ENCODE assay signal across 9 cellular contexts in genomic region chr2:20106746-20107145, GRCh38. TPM values are rescaled to one million over a fixed set of nuclear protein-coding genes. Genes with fewer than 3 reads are reported as not detected.
DNase-seq lines count a peak whose midpoint lies in the region; ATAC-seq, FAIRE-seq and TF ChIP-seq lines count a peak whose summit lies in the region.
"Had no signal": no experiment of that assay in that cellular context is flagged by ENCODE, and none has a peak within 500 bp of the region (broad histone marks: within the 10 kb centered on the region; RNA-seq: fewer than 3 reads in every experiment).

No MANE protein-coding gene starts in this region.

- FAIRE-seq in pancreas (lab: Jason Lieb, UNC) = no peak

- peaks cover 1% of the 10 kb centered on the region for H3K36me3 Mint-ChIP-seq in activated CD4-positive, alpha-beta T cell treated with anti-CD3 and anti-CD28 coated beads, Interleukin-2, amount 10 ng/mL, durations not matched to agents 24 days and 14 days (ENCODE audit: low read depth)
- H3K36me3 Mint-ChIP-seq: brain had no signal

- H3K4me3 Mint-ChIP-seq in activated CD4-positive, alpha-beta T cell treated with anti-CD3 and anti-CD28 coated beads, Interleukin-2, amount 10 ng/mL, durations not matched to agents 24 days and 14 days = peak overlapping the region; percentile 84

- DNase-seq in ELF-1 (ENCODE audit: low read depth, low spot score) = peak; percentile 82
- DNase-seq in activated CD4-positive, alpha-beta T cell treated with anti-CD3 and anti-CD28 coated beads, Interleukin-2, amount 10 ng/mL, durations not matched to agents 24 days and 14 days = peak; percentile 83
- no peak for DNase-seq in esophagus muscularis mucosa (ENCODE audit: extremely low spot score)
- peak; percentile 53 to 87 (median 78) for DNase-seq in pancreas
- DNase-seq in UCSD-AML1 (lab: John Stamatoyannopoulos, UW; ENCODE audit: unreplicated experiment) = no peak
- DNase-seq in GM20000 (ENCODE audit: low spot score) = no peak
- DNase-seq in NCI-H748 treated with DMSO at 0.1 percent for 48 hours (lab: John Stamatoyannopoulos, UW) = no peak

- intact Hi-C loops in activated CD4-positive, alpha-beta T cell treated with anti-CD3 and anti-CD28 coated beads, Interleukin-2, amount 10 ng/mL, durations not matched to agents 24 days and 14 days (cut with micrococcal nuclease) = no loop called here
- intact Hi-C loops in esophagus muscularis mucosa (cut with DNase I) = loop anchor here (10.0 kb wide), 1 partner anchor 118 kb away; the partner anchor contains the start of gene SDC1
- intact Hi-C loops in pancreas (cut with DNase I) = no loop called here

- peaks cover 9 to 10% (median 9%) of the 10 kb centered on the region in 4 donors for H3K4me1 ChIP-seq in esophagus muscularis mucosa
- H3K4me1 ChIP-seq in pancreas = no peaks in the 10 kb centered on the region

- H3K9me3 ChIP-seq in esophagus muscularis mucosa (peaks cover 0 to 12% (median 1%) of the 10 kb centered on the region in 4 donors), pancreas (no peaks in the 10 kb centered on the region)

- no peak for TF ChIP-seq POLR2A in esophagus muscularis mucosa (IDR thresholded peaks at IDR 0.05; ENCODE audit: low read depth)

- H3K27ac Mint-ChIP-seq in activated CD4-positive, alpha-beta T cell treated with anti-CD3 and anti-CD28 coated beads, Interleukin-2, amount 10 ng/mL, durations not matched to agents 24 days and 14 days = peak overlapping the region; percentile 65

- 14% methylated on average over 16 of the region's 34 CpGs for WGBS in esophagus muscularis mucosa
- 10 to 17% methylated on average over 26 to 34 of the region's 34 CpGs for WGBS in pancreas, 2 donors

- peaks cover 8% of the 10 kb centered on the region for H3K9me3 Mint-ChIP-seq in activated CD4-positive, alpha-beta T cell treated with anti-CD3 and anti-CD28 coated beads, Interleukin-2, amount 10 ng/mL, durations not matched to agents 24 days and 14 days

- TF ChIP-seq CTCF in esophagus muscularis mucosa (IDR thresholded peaks at IDR 0.05) (peak; percentile 57 to 71 (median 64)), pancreas (IDR thresholded peaks at IDR 0.05) (peak in 3 of 4 donors; percentile 34 to 54 (median 45)), GM20000 (IDR thresholded peaks at IDR 0.05; ENCODE audit: extremely low read depth, missing control alignments) (no peak)

- ATAC-seq in pancreas = peak; percentile 69 to 90 (median 86)
- no peak for ATAC-seq in GM21515 (IDR thresholded peaks at IDR 0.05; ENCODE audit: unreplicated experiment)

- H3K36me3 ChIP-seq in esophagus muscularis mucosa (no peaks in the 10 kb centered on the region), pancreas (no peaks in the 10 kb centered on the region)

- peaks cover 3% of the 10 kb centered on the region for H3K4me1 Mint-ChIP-seq in activated CD4-positive, alpha-beta T cell treated with anti-CD3 and anti-CD28 coated beads, Interleukin-2, amount 10 ng/mL, durations not matched to agents 24 days and 14 days

- H3K27me3 Mint-ChIP-seq in activated CD4-positive, alpha-beta T cell treated with anti-CD3 and anti-CD28 coated beads, Interleukin-2, amount 10 ng/mL, durations not matched to agents 24 days and 14 days = peaks cover 6% of the 10 kb centered on the region

- peaks cover 0 to 16% (median 0%) of the 10 kb centered on the region in 4 donors for H3K27me3 ChIP-seq in esophagus muscularis mucosa
- no peaks in the 10 kb centered on the region for H3K27me3 ChIP-seq in pancreas

- no peak overlapping the region for H3K27ac ChIP-seq in esophagus muscularis mucosa (replicated peaks in 1 of 4)
- H3K27ac ChIP-seq in pancreas = no peak overlapping the region

- no peak for TF ChIP-seq EP300 in esophagus muscularis mucosa (IDR thresholded peaks at IDR 0.05)

- H3K4me3 ChIP-seq in esophagus muscularis mucosa = peak overlapping the region; percentile 37 to 50 (median 40)
- peak overlapping the region in 2 of 4 donors; percentile 26 to 27 for H3K4me3 ChIP-seq in pancreas

RNA-seq across cellular contexts. Expression of gene LAPTM4A, which starts 55.3 kb away (rescaled TPM):
- total RNA-seq in activated CD4-positive, alpha-beta T cell treated with anti-CD3 and anti-CD28 coated beads, Interleukin-2, amount 10 ng/mL, durations not matched to agents 24 days and 14 days = 24.3 and 25.3 TPM in 2 replicates
- 100 to 1,000 TPM; 154 to 215 (median 192) TPM for total RNA-seq in esophagus muscularis mucosa
- total RNA-seq in pancreas = 100 to 1,000 TPM in 3 of 6 donors, 10 to 100 TPM in 3; 57.8 to 162 (median 98.7) TPM
- 100 to 1,000 TPM in 1 of 2 donors, 10 to 100 TPM in 1; 60.0 to 163 TPM for polyA plus RNA-seq in pancreas

Comparison
In these comparisons a context has a peak if more than half of its experiments do, and no peak if none do; other contexts are left out.
1. DNase-seq: peak in ELF-1 (single experiment), activated CD4-positive, alpha-beta T cell treated with anti-CD3 and anti-CD28 coated beads, Interleukin-2, amount 10 ng/mL, durations not matched to agents 24 days and 14 days (single experiment) and pancreas (6 of 6); none in esophagus muscularis mucosa (single experiment), UCSD-AML1 (single experiment), GM20000 (single experiment) and NCI-H748 treated with DMSO at 0.1 percent for 48 hours (single experiment).